ENCODE assay signal across 1 cellular context in the genomic region with DNA sequence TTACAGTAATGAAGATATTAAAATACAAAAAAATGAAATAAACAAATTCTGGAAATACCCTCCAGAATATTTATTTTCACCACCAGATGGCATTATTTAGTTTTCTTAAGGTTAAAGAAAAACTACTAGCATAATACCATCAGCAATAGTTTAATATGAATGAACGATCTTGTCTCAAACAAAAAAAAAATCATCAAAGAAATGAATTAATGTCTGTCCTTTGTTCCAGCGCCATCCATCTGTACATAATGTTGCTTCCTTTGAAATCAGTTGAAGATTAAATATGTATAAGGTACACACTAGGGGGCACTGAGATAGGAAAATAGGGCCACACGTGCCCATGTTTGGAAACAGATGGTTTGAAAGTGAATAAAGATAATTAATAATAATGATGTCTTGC.
TF ChIP-seq lines count a peak whose summit lies in the region.

No MANE protein-coding gene starts in this region.

TF ChIP-seq in HCT116, 20 proteins besides CTCF, POLR2A, EP300 and RAD21 (continued from another document):
- TF ChIP-seq, protein P1, sequence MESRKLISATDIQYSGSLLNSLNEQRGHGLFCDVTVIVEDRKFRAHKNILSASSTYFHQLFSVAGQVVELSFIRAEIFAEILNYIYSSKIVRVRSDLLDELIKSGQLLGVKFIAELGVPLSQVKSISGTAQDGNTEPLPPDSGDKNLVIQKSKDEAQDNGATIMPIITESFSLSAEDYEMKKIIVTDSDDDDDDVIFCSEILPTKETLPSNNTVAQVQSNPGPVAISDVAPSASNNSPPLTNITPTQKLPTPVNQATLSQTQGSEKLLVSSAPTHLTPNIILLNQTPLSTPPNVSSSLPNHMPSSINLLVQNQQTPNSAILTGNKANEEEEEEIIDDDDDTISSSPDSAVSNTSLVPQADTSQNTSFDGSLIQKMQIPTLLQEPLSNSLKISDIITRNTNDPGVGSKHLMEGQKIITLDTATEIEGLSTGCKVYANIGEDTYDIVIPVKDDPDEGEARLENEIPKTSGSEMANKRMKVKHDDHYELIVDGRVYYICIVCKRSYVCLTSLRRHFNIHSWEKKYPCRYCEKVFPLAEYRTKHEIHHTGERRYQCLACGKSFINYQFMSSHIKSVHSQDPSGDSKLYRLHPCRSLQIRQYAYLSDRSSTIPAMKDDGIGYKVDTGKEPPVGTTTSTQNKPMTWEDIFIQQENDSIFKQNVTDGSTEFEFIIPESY (IDR thresholded peaks at IDR 0.05; ENCODE audit: extremely low read depth, insufficient replicate concordance, low read length): no peak
